ENCODE assay signal across 8 cellular contexts in genomic region chrX:52934704-52935468, GRCh38. TPM values are rescaled to one million over a fixed set of nuclear protein-coding genes. Genes with fewer than 3 reads are reported as not detected.
DNase-seq lines count a peak whose midpoint lies in the region; ATAC-seq and TF ChIP-seq lines count a peak whose summit lies in the region.

No MANE protein-coding gene starts in this region.

- H3K27ac ChIP-seq in heart right ventricle (peak overlapping the region; percentile 90 to 98 (median 96)), prostate gland (peak overlapping the region; percentile 89 to 91), urinary bladder (ENCODE audit: low read depth) (peak overlapping the region; percentile 97)

- 0% methylated on average over 32 to 52 of the region's 61 CpGs for WGBS in heart right ventricle, 2 donors
- 0% methylated on average over 32 of the region's 61 CpGs for WGBS in prostate gland
- under 1% methylated on average over 61 of the region's 61 CpGs for WGBS in urinary bladder

- peaks cover 0 to 10% (median 0%) of the 10 kb centered on the region in 9 donors for H3K4me1 ChIP-seq in heart right ventricle
- H3K4me1 ChIP-seq in prostate gland (replicated peaks) = no peaks in the 10 kb centered on the region
- H3K4me1 ChIP-seq in urinary bladder (ENCODE audit: insufficient read depth) = no peaks in the 10 kb centered on the region

- DNase-seq in GM13977 (ENCODE audit: low spot score) (peak; percentile 91), NCI-H1436 treated with DMSO at 0.1 percent for 48 hours (lab: John Stamatoyannopoulos, UW) (peak; percentile 84), T follicular helper cell (ENCODE audit: low read depth) (peak; percentile 91), amniotic epithelial cell (ENCODE audit: low read depth) (peak; percentile 91), heart right ventricle (peak; percentile 89 to 91), prostate gland (ENCODE audit: low spot score) (peak; percentile 87)

- TF ChIP-seq POLR2A in prostate gland (IDR thresholded peaks at IDR 0.05) = peak; percentile 72

- TF ChIP-seq CTCF in GM13977 (IDR thresholded peaks at IDR 0.05; ENCODE audit: extremely low read depth, insufficient read depth, missing control alignments) (peak; percentile 93), heart right ventricle (IDR thresholded peaks at IDR 0.05) (peak; percentile 76 to 95 (median 85)), prostate gland (IDR thresholded peaks at IDR 0.05) (peak; percentile 57 to 94 (median 88))

- H3K9me3 ChIP-seq in heart right ventricle (no peaks in the 10 kb centered on the region), prostate gland (no peaks in the 10 kb centered on the region)

- H3K4me3 ChIP-seq in heart right ventricle = peak overlapping the region; percentile 45 to 69 (median 65)
- peak overlapping the region; percentile 41 to 44 for H3K4me3 ChIP-seq in prostate gland
- peak overlapping the region; percentile 50 for H3K4me3 ChIP-seq in urinary bladder (ENCODE audit: low read depth, low read length)

- H3K36me3 ChIP-seq in heart right ventricle (no peaks in the 10 kb centered on the region), prostate gland (no peaks in the 10 kb centered on the region), urinary bladder (ENCODE audit: insufficient read depth) (no peaks in the 10 kb centered on the region)

- in situ Hi-C loops in GM13977 (cut with MboI; ENCODE audit: low pct_unique_long_range_greater_than_20kb, low sequenced_read_pairs, unreplicated experiment) = no loop called here

- intact Hi-C loops in heart right ventricle (cut with DNase I) (no loop called here), prostate gland (cut with DNase I) (no loop called here)

- peak; percentile 91 for ATAC-seq in HG02870 (IDR thresholded peaks at IDR 0.05; ENCODE audit: unreplicated experiment)
- peak; percentile 98 to 99 (median 99) for ATAC-seq in heart right ventricle

- H3K27me3 ChIP-seq in heart right ventricle (no peaks in the 10 kb centered on the region), prostate gland (replicated peaks; ENCODE audit: insufficient read depth) (no peaks in the 10 kb centered on the region)

RNA-seq across cellular contexts. Expression of gene FAM156A, which starts 23.4 kb away (rescaled TPM):
- 1 to 10 TPM; 5.5 to 9.4 (median 7.1) TPM for total RNA-seq in heart right ventricle
- 10 to 100 TPM; 11.9 to 12.4 TPM for polyA plus RNA-seq in heart right ventricle
- total RNA-seq in prostate gland = 10 to 100 TPM in 1 of 2 donors, 1 to 10 TPM in 1; 4.6 to 55.5 TPM
- total RNA-seq in urinary bladder = 19.7 TPM
- 22.5 TPM for polyA plus RNA-seq in urinary bladder

RNA-seq across cellular contexts. Expression of gene FAM156B, which starts 37.8 kb away (rescaled TPM):
- total RNA-seq in heart right ventricle (10 to 100 TPM in 1 of 10 donors, 1 to 10 TPM in 9; 4.3 to 10.3 (median 6.8) TPM), prostate gland (10 to 100 TPM; 11.3 to 55.2 TPM), urinary bladder (13.5 TPM)
- polyA plus RNA-seq in heart right ventricle (10 to 100 TPM; 15.0 to 41.4 TPM), urinary bladder (22.5 TPM)

Comparison
In these comparisons a context has a peak if more than half of its experiments do, and no peak if none do; other contexts are left out.
1. Peak in every context shown above with its lines: DNase-seq, ATAC-seq, H3K4me3 ChIP-seq and H3K27ac ChIP-seq.